Comparison of ENCODE assay signal across 15 cellular contexts in the genomic region with DNA sequence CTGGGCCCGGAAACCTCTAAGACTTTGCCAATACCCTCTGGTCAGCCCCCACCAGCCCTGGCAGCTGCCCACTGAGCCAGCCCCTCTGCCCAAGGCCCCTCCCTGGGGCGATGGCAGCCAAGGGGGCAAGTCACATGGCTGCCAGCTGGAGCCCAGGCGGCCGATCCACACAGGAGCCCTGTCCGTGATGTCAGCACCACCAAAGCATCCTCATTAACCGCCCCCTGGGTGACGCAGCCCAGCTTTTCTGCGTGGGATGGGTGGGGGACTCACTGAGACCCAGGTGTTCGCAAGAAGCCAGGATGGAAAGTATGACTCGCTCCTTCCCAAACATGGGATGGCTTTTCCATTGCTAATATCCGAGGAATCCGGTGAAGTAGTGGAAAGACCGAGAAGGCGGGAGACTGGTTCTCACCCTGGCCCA. TPM values are rescaled to one million over a fixed set of nuclear protein-coding genes. Genes with fewer than 3 reads are reported as not detected.
DNase-seq lines count a peak whose midpoint lies in the region; ATAC-seq, FAIRE-seq and TF ChIP-seq lines count a peak whose summit lies in the region.
"Had no signal": no experiment of that assay in that cellular context is flagged by ENCODE, and none has a peak within 500 bp of the region (broad histone marks: within the 10 kb centered on the region; RNA-seq: fewer than 3 reads in every experiment).

No MANE protein-coding gene starts in this region.

- no peaks in the 10 kb centered on the region for H3K4me1 ChIP-seq in endodermal cell (ENCODE audit: control insufficient read depth, insufficient read depth, low read length)
- no peaks in the 10 kb centered on the region for H3K4me1 ChIP-seq in mesendoderm (ENCODE audit: control insufficient read depth, low read depth, low read length)
- peaks cover 4% of the 10 kb centered on the region for H3K4me1 ChIP-seq in prostate gland (replicated peaks)

- no peaks in the 10 kb centered on the region for H3K9me3 Mint-ChIP-seq in endodermal cell
- H3K9me3 Mint-ChIP-seq: activated CD4-positive, alpha-beta memory T cell treated with anti-CD3 and anti-CD28 coated beads for 36 hours; activated T-helper 17 cell treated with anti-CD3 and anti-CD28 coated beads, Interleukin-2, amount 50 U/mL, for 72 hours had no signal

- intact Hi-C loops in prostate gland (cut with DNase I), result no loop called here

- H3K79me1 ChIP-seq in mesendoderm (ENCODE audit: low read length), result no peaks in the 10 kb centered on the region

- H3K4me1 Mint-ChIP-seq in endodermal cell, result peaks cover 3% of the 10 kb centered on the region
- H3K4me1 Mint-ChIP-seq: activated T-helper 17 cell treated with anti-CD3 and anti-CD28 coated beads, Interleukin-2, amount 50 U/mL, for 72 hours had no signal

- no peak overlapping the region for H2BK120ac ChIP-seq in mesendoderm (ENCODE audit: low read depth, low read length)

- H3K4me2 ChIP-seq in mesendoderm (ENCODE audit: low read length), result no peak overlapping the region

- no peak overlapping the region for H3K56ac ChIP-seq in mesendoderm (ENCODE audit: low read length)

- DNase-seq in AG08395 (ENCODE audit: low spot score) (peak; percentile 57), HTR-8/SVneo (ENCODE audit: insufficient read length, low spot score) (no peak), endodermal cell (peak; percentile 34), mesendoderm (peak; percentile 68), prostate gland (ENCODE audit: low spot score) (no peak)
- no peak for DNase-seq in activated CD4-positive, alpha-beta T cell treated with anti-CD3 and anti-CD28 coated beads, Interleukin-2, amount 50 U/mL, for 48 hours
- DNase-seq: activated CD4-positive, alpha-beta memory T cell treated with anti-CD3 and anti-CD28 coated beads for 36 hours; NCI-H524 treated with DMSO at 0.1 percent for 48 hours; stimulated activated CD4-positive, alpha-beta T cell treated with anti-CD3 and anti-CD28 coated beads, Interleukin-2, amount 100 ng/mL, for 24 hours had no signal

- H3K4me3 Mint-ChIP-seq in endodermal cell, result no peak overlapping the region
- H3K4me3 Mint-ChIP-seq: activated CD4-positive, alpha-beta memory T cell treated with anti-CD3 and anti-CD28 coated beads for 36 hours; activated T-helper 17 cell treated with anti-CD3 and anti-CD28 coated beads, Interleukin-2, amount 50 U/mL, for 72 hours had no signal

- H3K9ac ChIP-seq in endodermal cell (ENCODE audit: extremely low read depth, low read length, poor library complexity, severe bottlenecking), result no peak overlapping the region
- H3K9ac ChIP-seq in mesendoderm (ENCODE audit: low read length), result no peak overlapping the region

- H3K36me3 ChIP-seq in endodermal cell (ENCODE audit: control insufficient read depth, insufficient read depth, low read length), result no peaks in the 10 kb centered on the region
- no peaks in the 10 kb centered on the region for H3K36me3 ChIP-seq in mesendoderm (ENCODE audit: control insufficient read depth, insufficient read depth, low read length)
- no peaks in the 10 kb centered on the region for H3K36me3 ChIP-seq in prostate gland

- H3K27ac Mint-ChIP-seq in endodermal cell, result no peak overlapping the region
- H3K27ac Mint-ChIP-seq: activated CD4-positive, alpha-beta memory T cell treated with anti-CD3 and anti-CD28 coated beads for 36 hours; activated T-helper 17 cell treated with anti-CD3 and anti-CD28 coated beads, Interleukin-2, amount 50 U/mL, for 72 hours had no signal

- no peak for TF ChIP-seq CTCF in endodermal cell (conservative IDR thresholded peaks at IDR 0.05)
- no peak for TF ChIP-seq CTCF in prostate gland (IDR thresholded peaks at IDR 0.05)

- no peak overlapping the region for H4K5ac ChIP-seq in mesendoderm (ENCODE audit: low read length)

- H2BK5ac ChIP-seq in mesendoderm (ENCODE audit: low read length), result no peak overlapping the region

- H3K36me3 Mint-ChIP-seq in endodermal cell (ENCODE audit: low read depth), result no peaks in the 10 kb centered on the region
- H3K36me3 Mint-ChIP-seq: activated CD4-positive, alpha-beta memory T cell treated with anti-CD3 and anti-CD28 coated beads for 36 hours; brain had no signal

- H3K4me3 ChIP-seq in endodermal cell (ENCODE audit: low read length) (no peak overlapping the region), mesendoderm (ENCODE audit: low read length) (no peak overlapping the region), prostate gland (no peak overlapping the region)
- H3K4me3 ChIP-seq: K562 had no signal

- no peaks in the 10 kb centered on the region for H3K9me3 ChIP-seq in endodermal cell (ENCODE audit: control insufficient read depth, low read length)
- no peaks in the 10 kb centered on the region for H3K9me3 ChIP-seq in prostate gland

- no peak overlapping the region for H3K18ac ChIP-seq in mesendoderm (ENCODE audit: low read length)

- H3K27ac ChIP-seq in endodermal cell (ENCODE audit: low read depth, low read length), result no peak overlapping the region
- H3K27ac ChIP-seq in mesendoderm (ENCODE audit: low read depth, low read length), result no peak overlapping the region
- H3K27ac ChIP-seq in prostate gland, result no peak overlapping the region

- no peak overlapping the region for H2AK5ac ChIP-seq in mesendoderm (ENCODE audit: low read length)

- no peak overlapping the region for H3K4ac ChIP-seq in mesendoderm (ENCODE audit: low read depth, low read length)

- 84 to 89% methylated on average over 10 to 14 of the region's 14 CpGs for WGBS in endodermal cell (ENCODE audit: insufficient coverage in 1 of 2, insufficient read length in 1 of 2), 2 experiments
- no CpG with 5 or more reads among the region's 14 CpGs for WGBS in mesendoderm (ENCODE audit: extremely low coverage, insufficient coverage, low lambda C conversion rate)
- 91% methylated on average over 14 of the region's 14 CpGs for WGBS in prostate gland

- peak; percentile 13 for FAIRE-seq in HTR-8/SVneo (lab: Jason Lieb, UNC)
- FAIRE-seq: K562, RCC 7860 had no signal

- no peak overlapping the region for H2BK15ac ChIP-seq in mesendoderm (replicated peaks; ENCODE audit: low read depth)

- H3K79me2 ChIP-seq in mesendoderm (ENCODE audit: control insufficient read depth, insufficient read depth, low read length), result no peaks in the 10 kb centered on the region

- ATAC-seq in HG02973 (IDR thresholded peaks at IDR 0.05; ENCODE audit: unreplicated experiment) (no peak), GM19452 (IDR thresholded peaks at IDR 0.05; ENCODE audit: unreplicated experiment) (no peak)
- ATAC-seq: activated T-helper 17 cell treated with anti-CD3 and anti-CD28 coated beads, Interleukin-2, amount 50 U/mL, for 72 hours; K562 had no signal

- H3K27me3 Mint-ChIP-seq in endodermal cell (ENCODE audit: insufficient read depth), result peaks cover 52% of the 10 kb centered on the region

- no peak overlapping the region for H3K23ac ChIP-seq in mesendoderm (ENCODE audit: low read length)

- peaks cover 54% of the 10 kb centered on the region for H3K27me3 ChIP-seq in endodermal cell (ENCODE audit: control insufficient read depth, insufficient read depth, low read length, poor library complexity, severe bottlenecking)
- no peaks in the 10 kb centered on the region for H3K27me3 ChIP-seq in mesendoderm (ENCODE audit: insufficient read depth, low read length, poor library complexity)
- no peaks in the 10 kb centered on the region for H3K27me3 ChIP-seq in prostate gland (replicated peaks; ENCODE audit: insufficient read depth)

- H4K8ac ChIP-seq in mesendoderm (ENCODE audit: low read depth, low read length), result no peak overlapping the region

- TF ChIP-seq POLR2A in prostate gland (IDR thresholded peaks at IDR 0.05), result no peak

RNA-seq across cellular contexts. Expression of gene WNT7B, which starts 46.6 kb away (rescaled TPM):
- total RNA-seq in endodermal cell, result not detected
- polyA plus RNA-seq in endodermal cell (2013, experiment 1 of 2), result 15.0 TPM
- 12.3 TPM for polyA plus RNA-seq in endodermal cell (2013, experiment 2 of 2)
- polyA plus RNA-seq in mesendoderm (2013, experiment 1 of 2), result not detected
- polyA plus RNA-seq in mesendoderm (2013, experiment 2 of 2), result 0.03 TPM
- 1 to 10 TPM; 7.5 to 7.7 TPM for total RNA-seq in prostate gland
- total RNA-seq: activated CD4-positive, alpha-beta memory T cell treated with anti-CD3 and anti-CD28 coated beads for 36 hours; activated T-helper 17 cell treated with anti-CD3 and anti-CD28 coated beads, Interleukin-2, amount 50 U/mL, for 72 hours; K562 had no signal
- polyA plus RNA-seq: K562 had no signal

Comparison
In these comparisons a context has a peak if more than half of its experiments do, and no peak if none do; other contexts are left out.
1. DNase-seq: peak in AG08395 (single experiment), endodermal cell (single experiment) and mesendoderm (single experiment); none in HTR-8/SVneo (single experiment), prostate gland (single experiment) and activated CD4-positive, alpha-beta T cell treated with anti-CD3 and anti-CD28 coated beads, Interleukin-2, amount 50 U/mL, for 48 hours (0 of 2).
2. RNA of gene WNT7B, which starts 46.6 kb away (total RNA-seq): 7.5 to 7.7 TPM in prostate gland; not detected in endodermal cell; every median in the first group is over 4 times any median in the second.